ENCODE assay signal across 1 cellular context in the genomic region with DNA sequence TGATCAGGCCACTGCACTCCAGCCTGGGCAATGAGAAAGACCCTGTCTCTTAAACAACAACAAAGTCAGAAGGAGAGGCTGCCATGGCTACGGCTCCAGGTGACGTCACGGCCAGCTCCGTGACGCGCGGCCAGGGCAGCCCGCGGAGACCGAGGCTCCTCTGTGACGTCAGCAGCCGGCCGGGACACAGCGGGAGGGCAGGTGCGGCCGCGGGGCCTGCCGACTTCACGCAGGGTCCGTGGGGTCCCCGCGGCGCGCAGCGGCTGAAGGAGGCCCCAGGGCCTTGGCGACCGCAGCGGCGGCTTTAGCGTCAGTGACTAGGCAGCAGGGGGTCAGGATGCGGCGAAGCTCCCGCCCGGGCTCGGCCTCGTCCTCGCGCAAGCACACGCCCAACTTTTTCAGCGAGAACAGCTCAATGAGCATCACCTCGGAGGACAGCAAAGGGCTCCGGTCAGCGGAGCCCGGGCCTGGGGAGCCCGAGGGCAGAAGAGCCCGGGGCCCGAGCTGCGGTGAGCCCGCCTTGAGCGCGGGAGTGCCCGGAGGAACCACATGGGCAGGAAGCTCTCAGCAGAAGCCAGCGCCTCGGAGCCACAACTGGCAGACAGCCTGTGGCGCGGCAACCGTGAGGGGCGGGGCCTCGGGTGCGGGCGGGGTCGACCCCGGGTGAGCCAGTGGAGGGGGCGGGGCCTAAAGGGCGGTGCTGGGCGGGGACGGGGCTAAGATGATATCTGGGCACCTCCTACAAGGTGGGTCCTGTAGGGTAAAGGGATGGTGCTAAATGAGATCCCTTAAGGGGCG.
TF ChIP-seq lines count a peak whose summit lies in the region.

A gene with protein sequence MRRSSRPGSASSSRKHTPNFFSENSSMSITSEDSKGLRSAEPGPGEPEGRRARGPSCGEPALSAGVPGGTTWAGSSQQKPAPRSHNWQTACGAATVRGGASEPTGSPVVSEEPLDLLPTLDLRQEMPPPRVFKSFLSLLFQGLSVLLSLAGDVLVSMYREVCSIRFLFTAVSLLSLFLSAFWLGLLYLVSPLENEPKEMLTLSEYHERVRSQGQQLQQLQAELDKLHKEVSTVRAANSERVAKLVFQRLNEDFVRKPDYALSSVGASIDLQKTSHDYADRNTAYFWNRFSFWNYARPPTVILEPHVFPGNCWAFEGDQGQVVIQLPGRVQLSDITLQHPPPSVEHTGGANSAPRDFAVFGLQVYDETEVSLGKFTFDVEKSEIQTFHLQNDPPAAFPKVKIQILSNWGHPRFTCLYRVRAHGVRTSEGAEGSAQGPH (plus strand): TSS at position 163 of the 798 bp plus-strand sequence. CDS start 175 bp downstream, at position 338.

TF ChIP-seq in HepG2, 621 proteins besides CTCF, POLR2A, EP300 and RAD21 (continued from another document and continues in another):
- TF ChIP-seq, protein P1, sequence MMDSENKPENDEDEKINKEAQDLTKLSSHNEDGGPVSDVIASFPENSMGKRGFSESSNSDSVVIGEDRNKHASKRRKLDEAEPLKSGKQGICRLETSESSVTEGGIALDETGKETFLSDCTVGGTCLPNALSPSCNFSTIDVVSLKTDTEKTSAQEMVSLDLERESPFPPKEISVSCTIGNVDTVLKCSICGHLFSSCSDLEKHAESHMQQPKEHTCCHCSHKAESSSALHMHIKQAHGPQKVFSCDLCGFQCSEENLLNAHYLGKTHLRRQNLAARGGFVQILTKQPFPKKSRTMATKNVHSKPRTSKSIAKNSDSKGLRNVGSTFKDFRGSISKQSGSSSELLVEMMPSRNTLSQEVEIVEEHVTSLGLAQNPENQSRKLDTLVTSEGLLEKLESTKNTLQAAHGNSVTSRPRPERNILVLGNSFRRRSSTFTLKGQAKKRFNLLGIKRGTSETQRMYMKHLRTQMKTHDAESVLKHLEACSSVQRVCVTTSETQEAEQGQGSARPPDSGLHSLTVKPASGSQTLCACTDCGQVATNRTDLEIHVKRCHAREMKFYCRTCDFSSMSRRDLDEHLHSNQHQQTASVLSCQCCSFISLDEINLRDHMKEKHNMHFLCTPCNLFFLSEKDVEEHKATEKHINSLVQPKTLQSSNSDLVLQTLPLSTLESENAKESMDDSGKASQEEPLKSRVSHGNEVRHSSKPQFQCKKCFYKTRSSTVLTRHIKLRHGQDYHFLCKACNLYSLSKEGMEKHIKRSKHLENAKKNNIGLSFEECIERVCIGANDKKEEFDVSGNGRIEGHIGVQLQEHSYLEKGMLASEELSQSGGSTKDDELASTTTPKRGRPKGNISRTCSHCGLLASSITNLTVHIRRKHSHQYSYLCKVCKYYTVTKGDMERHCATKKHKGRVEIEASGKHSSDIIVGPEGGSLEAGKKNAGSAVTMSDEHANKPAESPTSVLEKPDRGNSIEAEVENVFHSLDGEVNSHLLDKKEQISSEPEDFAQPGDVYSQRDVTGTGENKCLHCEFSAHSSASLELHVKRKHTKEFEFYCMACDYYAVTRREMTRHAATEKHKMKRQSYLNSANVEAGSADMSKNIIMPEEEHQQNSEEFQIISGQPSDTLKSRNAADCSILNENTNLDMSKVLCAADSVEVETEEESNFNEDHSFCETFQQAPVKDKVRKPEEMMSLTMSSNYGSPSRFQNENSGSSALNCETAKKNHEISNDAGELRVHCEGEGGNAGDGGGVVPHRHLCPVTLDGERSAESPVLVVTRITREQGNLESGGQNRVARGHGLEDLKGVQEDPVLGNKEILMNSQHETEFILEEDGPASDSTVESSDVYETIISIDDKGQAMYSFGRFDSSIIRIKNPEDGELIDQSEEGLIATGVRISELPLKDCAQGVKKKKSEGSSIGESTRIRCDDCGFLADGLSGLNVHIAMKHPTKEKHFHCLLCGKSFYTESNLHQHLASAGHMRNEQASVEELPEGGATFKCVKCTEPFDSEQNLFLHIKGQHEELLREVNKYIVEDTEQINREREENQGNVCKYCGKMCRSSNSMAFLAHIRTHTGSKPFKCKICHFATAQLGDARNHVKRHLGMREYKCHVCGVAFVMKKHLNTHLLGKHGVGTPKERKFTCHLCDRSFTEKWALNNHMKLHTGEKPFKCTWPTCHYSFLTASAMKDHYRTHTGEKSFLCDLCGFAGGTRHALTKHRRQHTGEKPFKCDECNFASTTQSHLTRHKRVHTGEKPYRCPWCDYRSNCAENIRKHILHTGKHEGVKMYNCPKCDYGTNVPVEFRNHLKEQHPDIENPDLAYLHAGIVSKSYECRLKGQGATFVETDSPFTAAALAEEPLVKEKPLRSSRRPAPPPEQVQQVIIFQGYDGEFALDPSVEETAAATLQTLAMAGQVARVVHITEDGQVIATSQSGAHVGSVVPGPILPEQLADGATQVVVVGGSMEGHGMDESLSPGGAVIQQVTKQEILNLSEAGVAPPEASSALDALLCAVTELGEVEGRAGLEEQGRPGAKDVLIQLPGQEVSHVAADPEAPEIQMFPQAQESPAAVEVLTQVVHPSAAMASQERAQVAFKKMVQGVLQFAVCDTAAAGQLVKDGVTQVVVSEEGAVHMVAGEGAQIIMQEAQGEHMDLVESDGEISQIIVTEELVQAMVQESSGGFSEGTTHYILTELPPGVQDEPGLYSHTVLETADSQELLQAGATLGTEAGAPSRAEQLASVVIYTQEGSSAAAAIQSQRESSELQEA (CRISPR knock-in tag; IDR thresholded peaks at IDR 0.05; ENCODE audit: not compliant biosample characterization), result peak; percentile 100
- peak; percentile 99 for TF ChIP-seq REXO4 (CRISPR knock-in tag; IDR thresholded peaks at IDR 0.05; ENCODE audit: borderline replicate concordance)
- TF ChIP-seq MBD4 (IDR thresholded peaks at IDR 0.05; ENCODE audit: borderline replicate concordance, low read length), result no peak
- peak; percentile 77; the same call in 1 of the 2 replicates for TF ChIP-seq ZNF3 (CRISPR knock-in tag; IDR thresholded peaks at IDR 0.05)
- TF ChIP-seq YEATS2 (CRISPR knock-in tag; IDR thresholded peaks at IDR 0.05; ENCODE audit: borderline replicate concordance), result no peak; the same call in 1 of the 2 replicates
- peak; percentile 94 for TF ChIP-seq ZNF329 (CRISPR knock-in tag; IDR thresholded peaks at IDR 0.05; ENCODE audit: low read depth)
- no peak for TF ChIP-seq SUZ12 (IDR thresholded peaks at IDR 0.05; ENCODE audit: low read depth, low read length)
- TF ChIP-seq AGO1 (IDR thresholded peaks at IDR 0.05; ENCODE audit: low read depth, low read length, poor library complexity, severe bottlenecking), result peak; percentile 99
- no peak for TF ChIP-seq KDM6A (CRISPR knock-in tag; IDR thresholded peaks at IDR 0.05; ENCODE audit: low read depth)
- TF ChIP-seq, protein P2, sequence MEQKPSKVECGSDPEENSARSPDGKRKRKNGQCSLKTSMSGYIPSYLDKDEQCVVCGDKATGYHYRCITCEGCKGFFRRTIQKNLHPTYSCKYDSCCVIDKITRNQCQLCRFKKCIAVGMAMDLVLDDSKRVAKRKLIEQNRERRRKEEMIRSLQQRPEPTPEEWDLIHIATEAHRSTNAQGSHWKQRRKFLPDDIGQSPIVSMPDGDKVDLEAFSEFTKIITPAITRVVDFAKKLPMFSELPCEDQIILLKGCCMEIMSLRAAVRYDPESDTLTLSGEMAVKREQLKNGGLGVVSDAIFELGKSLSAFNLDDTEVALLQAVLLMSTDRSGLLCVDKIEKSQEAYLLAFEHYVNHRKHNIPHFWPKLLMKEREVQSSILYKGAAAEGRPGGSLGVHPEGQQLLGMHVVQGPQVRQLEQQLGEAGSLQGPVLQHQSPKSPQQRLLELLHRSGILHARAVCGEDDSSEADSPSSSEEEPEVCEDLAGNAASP (CRISPR knock-in tag; IDR thresholded peaks at IDR 0.05; ENCODE audit: borderline replicate concordance), result peak; percentile 80
- TF ChIP-seq EHMT2 (IDR thresholded peaks at IDR 0.05; ENCODE audit: borderline replicate concordance, low read depth, low read length), result no peak
- peak; percentile 97; the same call in 1 of the 2 replicates for TF ChIP-seq ZNF616 (CRISPR knock-in tag; IDR thresholded peaks at IDR 0.05; ENCODE audit: low read depth)
- TF ChIP-seq, protein P3, sequence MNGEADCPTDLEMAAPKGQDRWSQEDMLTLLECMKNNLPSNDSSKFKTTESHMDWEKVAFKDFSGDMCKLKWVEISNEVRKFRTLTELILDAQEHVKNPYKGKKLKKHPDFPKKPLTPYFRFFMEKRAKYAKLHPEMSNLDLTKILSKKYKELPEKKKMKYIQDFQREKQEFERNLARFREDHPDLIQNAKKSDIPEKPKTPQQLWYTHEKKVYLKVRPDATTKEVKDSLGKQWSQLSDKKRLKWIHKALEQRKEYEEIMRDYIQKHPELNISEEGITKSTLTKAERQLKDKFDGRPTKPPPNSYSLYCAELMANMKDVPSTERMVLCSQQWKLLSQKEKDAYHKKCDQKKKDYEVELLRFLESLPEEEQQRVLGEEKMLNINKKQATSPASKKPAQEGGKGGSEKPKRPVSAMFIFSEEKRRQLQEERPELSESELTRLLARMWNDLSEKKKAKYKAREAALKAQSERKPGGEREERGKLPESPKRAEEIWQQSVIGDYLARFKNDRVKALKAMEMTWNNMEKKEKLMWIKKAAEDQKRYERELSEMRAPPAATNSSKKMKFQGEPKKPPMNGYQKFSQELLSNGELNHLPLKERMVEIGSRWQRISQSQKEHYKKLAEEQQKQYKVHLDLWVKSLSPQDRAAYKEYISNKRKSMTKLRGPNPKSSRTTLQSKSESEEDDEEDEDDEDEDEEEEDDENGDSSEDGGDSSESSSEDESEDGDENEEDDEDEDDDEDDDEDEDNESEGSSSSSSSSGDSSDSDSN (CRISPR knock-in tag; IDR thresholded peaks at IDR 0.05), result peak; percentile 94
- TF ChIP-seq, protein P4, sequence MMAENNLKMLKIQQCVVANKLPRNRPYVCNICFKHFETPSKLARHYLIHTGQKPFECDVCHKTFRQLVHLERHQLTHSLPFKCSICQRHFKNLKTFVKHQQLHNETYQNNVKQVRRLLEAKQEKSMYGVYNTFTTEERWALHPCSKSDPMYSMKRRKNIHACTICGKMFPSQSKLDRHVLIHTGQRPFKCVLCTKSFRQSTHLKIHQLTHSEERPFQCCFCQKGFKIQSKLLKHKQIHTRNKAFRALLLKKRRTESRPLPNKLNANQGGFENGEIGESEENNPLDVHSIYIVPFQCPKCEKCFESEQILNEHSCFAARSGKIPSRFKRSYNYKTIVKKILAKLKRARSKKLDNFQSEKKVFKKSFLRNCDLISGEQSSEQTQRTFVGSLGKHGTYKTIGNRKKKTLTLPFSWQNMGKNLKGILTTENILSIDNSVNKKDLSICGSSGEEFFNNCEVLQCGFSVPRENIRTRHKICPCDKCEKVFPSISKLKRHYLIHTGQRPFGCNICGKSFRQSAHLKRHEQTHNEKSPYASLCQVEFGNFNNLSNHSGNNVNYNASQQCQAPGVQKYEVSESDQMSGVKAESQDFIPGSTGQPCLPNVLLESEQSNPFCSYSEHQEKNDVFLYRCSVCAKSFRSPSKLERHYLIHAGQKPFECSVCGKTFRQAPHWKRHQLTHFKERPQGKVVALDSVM (CRISPR knock-in tag; IDR thresholded peaks at IDR 0.05), result peak; percentile 79
- no peak for TF ChIP-seq ZKSCAN1 (IDR thresholded peaks at IDR 0.05; ENCODE audit: low read length)
- TF ChIP-seq ZNF367 (CRISPR knock-in tag; IDR thresholded peaks at IDR 0.05; ENCODE audit: borderline replicate concordance), result peak; percentile 98
- TF ChIP-seq ZNF557 (CRISPR knock-in tag; IDR thresholded peaks at IDR 0.05), result peak; percentile 98
- TF ChIP-seq ZNF598 (CRISPR knock-in tag; IDR thresholded peaks at IDR 0.05; ENCODE audit: borderline replicate concordance), result peak; percentile 100
- TF ChIP-seq, protein P5, sequence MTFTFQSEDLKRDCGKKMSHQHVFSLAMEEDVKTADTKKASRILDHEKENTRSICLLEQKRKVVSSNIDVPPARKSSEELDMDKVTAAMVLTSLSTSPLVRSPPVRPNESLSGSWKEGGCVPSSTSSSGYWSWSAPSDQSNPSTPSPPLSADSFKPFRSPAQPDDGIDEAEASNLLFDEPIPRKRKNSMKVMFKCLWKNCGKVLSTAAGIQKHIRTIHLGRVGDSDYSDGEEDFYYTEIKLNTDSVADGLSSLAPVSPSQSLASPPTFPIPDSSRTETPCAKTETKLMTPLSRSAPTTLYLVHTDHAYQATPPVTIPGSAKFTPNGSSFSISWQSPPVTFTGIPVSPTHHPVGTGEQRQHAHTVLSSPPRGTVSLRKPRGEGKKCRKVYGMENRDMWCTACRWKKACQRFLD (CRISPR knock-in tag; IDR thresholded peaks at IDR 0.05; ENCODE audit: borderline replicate concordance), result peak; percentile 90
- TF ChIP-seq GTF3A (CRISPR knock-in tag; conservative IDR thresholded peaks at IDR 0.05), result no peak
- TF ChIP-seq ZNF720 (CRISPR knock-in tag; IDR thresholded peaks at IDR 0.05), result no peak
- 0 out of 2 replicates have a peak, but pooled peaks have one; percentile 87 for TF ChIP-seq ZNF549 (CRISPR knock-in tag; IDR thresholded peaks at IDR 0.05)
- TF ChIP-seq SRF (IDR thresholded peaks at IDR 0.05; ENCODE audit: low read depth, low read length), result no peak
- peak; percentile 99 for TF ChIP-seq ZSCAN20 (CRISPR knock-in tag; IDR thresholded peaks at IDR 0.05; ENCODE audit: borderline replicate concordance)
- peak; percentile 84 for TF ChIP-seq NR2C2 (CRISPR knock-in tag; IDR thresholded peaks at IDR 0.05; ENCODE audit: borderline replicate concordance)
- TF ChIP-seq, protein P6, sequence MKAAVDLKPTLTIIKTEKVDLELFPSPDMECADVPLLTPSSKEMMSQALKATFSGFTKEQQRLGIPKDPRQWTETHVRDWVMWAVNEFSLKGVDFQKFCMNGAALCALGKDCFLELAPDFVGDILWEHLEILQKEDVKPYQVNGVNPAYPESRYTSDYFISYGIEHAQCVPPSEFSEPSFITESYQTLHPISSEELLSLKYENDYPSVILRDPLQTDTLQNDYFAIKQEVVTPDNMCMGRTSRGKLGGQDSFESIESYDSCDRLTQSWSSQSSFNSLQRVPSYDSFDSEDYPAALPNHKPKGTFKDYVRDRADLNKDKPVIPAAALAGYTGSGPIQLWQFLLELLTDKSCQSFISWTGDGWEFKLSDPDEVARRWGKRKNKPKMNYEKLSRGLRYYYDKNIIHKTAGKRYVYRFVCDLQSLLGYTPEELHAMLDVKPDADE (CRISPR knock-in tag; IDR thresholded peaks at IDR 0.05), result peak; percentile 99
- TF ChIP-seq, protein P7, sequence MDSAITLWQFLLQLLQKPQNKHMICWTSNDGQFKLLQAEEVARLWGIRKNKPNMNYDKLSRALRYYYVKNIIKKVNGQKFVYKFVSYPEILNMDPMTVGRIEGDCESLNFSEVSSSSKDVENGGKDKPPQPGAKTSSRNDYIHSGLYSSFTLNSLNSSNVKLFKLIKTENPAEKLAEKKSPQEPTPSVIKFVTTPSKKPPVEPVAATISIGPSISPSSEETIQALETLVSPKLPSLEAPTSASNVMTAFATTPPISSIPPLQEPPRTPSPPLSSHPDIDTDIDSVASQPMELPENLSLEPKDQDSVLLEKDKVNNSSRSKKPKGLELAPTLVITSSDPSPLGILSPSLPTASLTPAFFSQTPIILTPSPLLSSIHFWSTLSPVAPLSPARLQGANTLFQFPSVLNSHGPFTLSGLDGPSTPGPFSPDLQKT (CRISPR knock-in tag; IDR thresholded peaks at IDR 0.05; ENCODE audit: borderline replicate concordance), result peak; percentile 83; the same call in 1 of the 2 replicates
- peak; percentile 97 for TF ChIP-seq MYNN (CRISPR knock-in tag; IDR thresholded peaks at IDR 0.05; ENCODE audit: low read depth)
- TF ChIP-seq PTBP1 (IDR thresholded peaks at IDR 0.05; ENCODE audit: low read depth, low read length, poor library complexity, severe bottlenecking), result peak; percentile 28
